ENCODE assay signal across 10 cellular contexts in genomic region chr5:131396015-131396414, GRCh38.
DNase-seq lines count a peak whose midpoint lies in the region; ATAC-seq, FAIRE-seq and TF ChIP-seq lines count a peak whose summit lies in the region.
"Had no signal": no experiment of that assay in that cellular context is flagged by ENCODE, and none has a peak within 500 bp of the region (broad histone marks: within the 10 kb centered on the region; RNA-seq: fewer than 3 reads in every experiment).

No MANE protein-coding gene starts in this region.

- CTCF ChIA-PET in GM10248 (lab: Yijun Ruan, JAX) (interaction anchor here (0.9 to 3.8 kb wide), 5 partner anchors 9 to 22 kb away, joined by 3 to 24 read pairs (median 4); no protein-coding TSS in a partner anchor), activated B cell treated with CpG ODN at 0.5 μM for 24 hours (lab: Charles Lee) (interaction anchor here (1.1 kb wide), 1 partner anchor 14 kb away, joined by 4 read pairs; no protein-coding TSS in a partner anchor)

- no peaks in the 10 kb centered on the region for H3K27me3 ChIP-seq in Peyer's patch

- no peak for TF ChIP-seq POLR2A in Peyer's patch (IDR thresholded peaks at IDR 0.05)

- FAIRE-seq in GM19239 (lab: Jason Lieb, UNC): peak; percentile 96

- no peaks in the 10 kb centered on the region for H3K9me3 ChIP-seq in Peyer's patch

- POLR2A ChIA-PET in GM10248 (lab: Yijun Ruan, JAX): no interaction called here
- POLR2A ChIA-PET in activated B cell treated with CpG ODN at 0.5 μM for 24 hours (lab: Charles Lee): interaction anchor here (0.6 to 1.9 kb wide), 6 partner anchors 15 to 143 kb away, joined by 3 to 8 read pairs (median 3); partner anchors contain the start of gene CDC42SE2

- peaks cover 4% of the 10 kb centered on the region for H3K9me3 Mint-ChIP-seq in activated B cell treated with CpG ODN at 0.5 μM for 24 hours
- H3K9me3 Mint-ChIP-seq: GM23338 had no signal

- peaks cover 69% of the 10 kb centered on the region for H3K4me1 Mint-ChIP-seq in activated B cell treated with CpG ODN at 0.5 μM for 24 hours
- H3K4me1 Mint-ChIP-seq: GM23338 had no signal

- peak overlapping the region; percentile 82 for H3K27ac Mint-ChIP-seq in activated B cell treated with CpG ODN at 0.5 μM for 24 hours
- H3K27ac Mint-ChIP-seq: GM23338 had no signal

- ATAC-seq in HG02885 (IDR thresholded peaks at IDR 0.05; ENCODE audit: poor library complexity, unreplicated experiment) (peak; percentile 85), activated B cell treated with CpG ODN at 0.5 μM for 24 hours (ENCODE audit: low read depth) (peak; percentile 47)
- ATAC-seq: GM23338 had no signal

- DNase-seq in GM10248 (ENCODE audit: extremely low spot score) (peak; percentile 59), GM19239 (ENCODE audit: insufficient read length, low spot score) (no peak), activated B cell treated with CpG ODN at 0.5 μM for 24 hours (no peak), NCI-H226 (no peak), Peyer's patch (no peak), HUDEP-2 (lab: John Stamatoyannopoulos, UW; ENCODE audit: unreplicated experiment in 76 of 76) (no peak), hippocampal formation (lab: John Stamatoyannopoulos, UW) (no peak)
- DNase-seq: NCI-H1105 treated with DMSO at 0.1 percent for 48 hours had no signal

- H3K27ac ChIP-seq in Peyer's patch: peak overlapping the region in 1 of 4 donors; percentile 2

- H3K4me3 Mint-ChIP-seq in activated B cell treated with CpG ODN at 0.5 μM for 24 hours: peak overlapping the region; percentile 24
- H3K4me3 Mint-ChIP-seq: GM23338 had no signal

- H3K4me3 ChIP-seq in Peyer's patch: no peak overlapping the region
- H3K4me3 ChIP-seq: GM23338 had no signal

- TF ChIP-seq CTCF in GM10248 (IDR thresholded peaks at IDR 0.05; ENCODE audit: control extremely low read depth, extremely low read depth, low read depth, missing control alignments) (no peak), activated B cell treated with CpG ODN at 0.5 μM for 24 hours (IDR thresholded peaks at IDR 0.05) (no peak), Peyer's patch (IDR thresholded peaks at IDR 0.05) (no peak)

- peaks cover 0 to 9% (median 0%) of the 10 kb centered on the region in 4 donors for H3K4me1 ChIP-seq in Peyer's patch

- intact Hi-C loops in activated B cell treated with CpG ODN at 0.5 μM for 24 hours (cut with micrococcal nuclease): no loop called here

- peaks cover 0 to 67% (median 0%) of the 10 kb centered on the region in 3 donors for H3K36me3 ChIP-seq in Peyer's patch

- H3K27me3 Mint-ChIP-seq in activated B cell treated with CpG ODN at 0.5 μM for 24 hours: no peaks in the 10 kb centered on the region

- H3K36me3 Mint-ChIP-seq in activated B cell treated with CpG ODN at 0.5 μM for 24 hours (ENCODE audit: low read depth): peaks cover 80% of the 10 kb centered on the region
